ENCODE assay signal across 8 cellular contexts in genomic region chr1:64986903-64987871, GRCh38. TPM values are rescaled to one million over a fixed set of nuclear protein-coding genes. Genes with fewer than 3 reads are reported as not detected.
A peak's percentile ranks its signal among the peaks of the same experiment; 100 is the strongest.
DNase-seq lines count a peak whose midpoint lies in the region; ATAC-seq and TF ChIP-seq lines count a peak whose summit lies in the region.

No MANE protein-coding gene starts in this region.

- intact Hi-C loops in thyroid gland (cut with DNase I): no loop called here
- intact Hi-C loops in left ventricle myocardium superior (cut with micrococcal nuclease): no loop called here

- no peaks in the 10 kb centered on the region for H3K36me3 ChIP-seq in thyroid gland
- no peaks in the 10 kb centered on the region for H3K36me3 ChIP-seq in Peyer's patch

- whole genome bisulfite sequencing in thyroid gland, 2 donors: 52 to 63% methylated on average over 3 of the region's 3 CpGs

- H3K27me3 ChIP-seq in thyroid gland (no peaks in the 10 kb centered on the region), Peyer's patch (no peaks in the 10 kb centered on the region)

- DNase-seq in SKM-1 treated with dmso at 0.1 percent for 144 hours (lab: John Stamatoyannopoulos, UW; ENCODE audit: unreplicated experiment): peak; percentile 73
- DNase-seq in SKM-1 (lab: John Stamatoyannopoulos, UW; ENCODE audit: unreplicated experiment): no peak
- peak; percentile 87 for DNase-seq in amniotic epithelial cell (ENCODE audit: low read depth)
- peak; percentile 37 to 45 for DNase-seq in thyroid gland
- DNase-seq in left ventricle myocardium superior: no peak
- DNase-seq in Peyer's patch: no peak
- no peak for DNase-seq in NCI-H82 treated with DMSO at 0.1 percent for 48 hours (lab: John Stamatoyannopoulos, UW; ENCODE audit: unreplicated experiment)

- TF ChIP-seq POLR2A in thyroid gland (IDR thresholded peaks at IDR 0.05): no peak
- TF ChIP-seq POLR2A in Peyer's patch (IDR thresholded peaks at IDR 0.05): no peak

- TF ChIP-seq CTCF in thyroid gland (IDR thresholded peaks at IDR 0.05) (no peak), Peyer's patch (IDR thresholded peaks at IDR 0.05) (no peak)

- ATAC-seq in HG03039 (IDR thresholded peaks at IDR 0.05; ENCODE audit: unreplicated experiment): peak; percentile 95
- no peak for ATAC-seq in left ventricle myocardium superior

- H3K9me3 ChIP-seq in thyroid gland (no peaks in the 10 kb centered on the region), Peyer's patch (no peaks in the 10 kb centered on the region)

- no peak overlapping the region for H3K27ac ChIP-seq in thyroid gland
- no peak overlapping the region for H3K27ac ChIP-seq in Peyer's patch

- H3K4me3 ChIP-seq in thyroid gland (replicated peaks in 1 of 3) (no peak overlapping the region), Peyer's patch (no peak overlapping the region)

- peaks cover 0 to 8% of the 10 kb centered on the region in 2 donors for H3K4me1 ChIP-seq in thyroid gland
- H3K4me1 ChIP-seq in Peyer's patch: no peaks in the 10 kb centered on the region

RNA-seq across cellular contexts. Expression of gene JAK1, which starts 20.8 kb away (rescaled TPM):
- total RNA-seq in thyroid gland: 100 to 1,000 TPM; 102 to 165 (median 120) TPM
- 95.7 TPM for total RNA-seq in left ventricle myocardium superior
- 100 to 1,000 TPM; 116 to 251 (median 126) TPM for total RNA-seq in Peyer's patch

Comparison
In these comparisons a context has a peak if more than half of its experiments do, and no peak if none do; other contexts are left out.
1. DNase-seq: peak in SKM-1 treated with dmso at 0.1 percent for 144 hours (single experiment), amniotic epithelial cell (single experiment) and thyroid gland (2 of 2); none in SKM-1 (single experiment), left ventricle myocardium superior (single experiment), Peyer's patch (0 of 3) and NCI-H82 treated with DMSO at 0.1 percent for 48 hours (single experiment).